ENCODE assay signal across 9 cellular contexts in genomic region chr2:232761301-232761907, GRCh38. TPM values are rescaled to one million over a fixed set of nuclear protein-coding genes. Genes with fewer than 3 reads are reported as not detected.
DNase-seq lines count a peak whose midpoint lies in the region; TF ChIP-seq lines count a peak whose summit lies in the region.
"Had no signal": no experiment of that assay in that cellular context is flagged by ENCODE, and none has a peak within 500 bp of the region (broad histone marks: within the 10 kb centered on the region; RNA-seq: fewer than 3 reads in every experiment).

No MANE protein-coding gene starts in this region.

- H3K9me3 ChIP-seq in A673 (ENCODE audit: low read depth, low read length, poor library complexity, severe bottlenecking) (no peaks in the 10 kb centered on the region), tibial artery (no peaks in the 10 kb centered on the region)

- no peaks in the 10 kb centered on the region for H3K27me3 Mint-ChIP-seq in activated naive CD4-positive, alpha-beta T cell treated with anti-CD3 and anti-CD28 coated beads for 36 hours (ENCODE audit: low read depth)

- H3K36me3 Mint-ChIP-seq in activated naive CD4-positive, alpha-beta T cell treated with anti-CD3 and anti-CD28 coated beads for 36 hours (ENCODE audit: low read depth): peaks cover 16% of the 10 kb centered on the region

- no peak overlapping the region for H3K4me3 Mint-ChIP-seq in activated naive CD4-positive, alpha-beta T cell treated with anti-CD3 and anti-CD28 coated beads for 36 hours

- TF ChIP-seq CTCF in A673 (conservative IDR thresholded peaks at IDR 0.05; ENCODE audit: low read depth, low read length): peak; percentile 63
- peak; percentile 46 for TF ChIP-seq CTCF in GM10248 (IDR thresholded peaks at IDR 0.05; ENCODE audit: control extremely low read depth, extremely low read depth, low read depth, missing control alignments)
- peak; percentile 13 to 16 for TF ChIP-seq CTCF in tibial artery (IDR thresholded peaks at IDR 0.05)
- no peak for TF ChIP-seq CTCF in coronary artery (IDR thresholded peaks at IDR 0.05)

- H3K27ac Mint-ChIP-seq in activated naive CD4-positive, alpha-beta T cell treated with anti-CD3 and anti-CD28 coated beads for 36 hours: no peak overlapping the region

- POLR2A ChIA-PET in A673 (lab: Charles Lee; ENCODE audit: low non-redundant PET) (no interaction called here), GM10248 (lab: Yijun Ruan, JAX) (no interaction called here)

- no peaks in the 10 kb centered on the region for H3K27me3 ChIP-seq in A673 (replicated peaks; ENCODE audit: insufficient read depth, low read depth, low read length, poor library complexity)
- no peaks in the 10 kb centered on the region for H3K27me3 ChIP-seq in tibial artery

- H3K36me3 ChIP-seq in A673 (ENCODE audit: insufficient read depth, low read length, poor library complexity, severe bottlenecking) (peaks cover 35% of the 10 kb centered on the region), tibial artery (peaks cover 59 to 80% (median 63%) of the 10 kb centered on the region in 3 donors)

- peaks cover 15% of the 10 kb centered on the region for H3K4me1 Mint-ChIP-seq in activated naive CD4-positive, alpha-beta T cell treated with anti-CD3 and anti-CD28 coated beads for 36 hours (ENCODE audit: low read depth)

- H3K4me1 ChIP-seq in A673 (ENCODE audit: insufficient read depth, low read length, poor library complexity, severe bottlenecking) (no peaks in the 10 kb centered on the region), tibial artery (no peaks in the 10 kb centered on the region)

- DNase-seq in A673 (ENCODE audit: low spot score): peak; percentile 43
- DNase-seq in GM10248 (ENCODE audit: extremely low spot score): peak; percentile 34
- DNase-seq in NCI-H2196 (lab: John Stamatoyannopoulos, UW; ENCODE audit: unreplicated experiment): peak; percentile 53
- peak; percentile 68 for DNase-seq in activated naive CD4-positive, alpha-beta T cell treated with anti-CD3 and anti-CD28 coated beads for 36 hours
- peak; percentile 10 for DNase-seq in inferior parietal cortex (ENCODE audit: extremely low spot score)
- no peak for DNase-seq in tibial artery
- DNase-seq in NCI-H128 (lab: John Stamatoyannopoulos, UW; ENCODE audit: unreplicated experiment): no peak
- no peak for DNase-seq in coronary artery (ENCODE audit: low spot score)

- CTCF ChIA-PET in A673 (lab: Charles Lee): no interaction called here
- CTCF ChIA-PET in GM10248 (lab: Yijun Ruan, JAX): interaction anchor here (1.2 to 2.0 kb wide), 3 partner anchors 11 to 300 kb away, joined by 4 read pairs; partner anchors contain the start of gene INPP5D
- CTCF ChIA-PET in activated naive CD4-positive, alpha-beta T cell treated with anti-CD3 and anti-CD28 coated beads for 36 hours (lab: Charles Lee): interaction anchor here (0.5 to 1.6 kb wide), 4 partner anchors 10 to 293 kb away, joined by 3 to 4 read pairs (median 4); no protein-coding TSS in a partner anchor

- no peak overlapping the region for H3K4me3 ChIP-seq in A673 (ENCODE audit: low read depth, low read length, poor library complexity, severe bottlenecking)
- H3K4me3 ChIP-seq in tibial artery: no peak overlapping the region
- no peak overlapping the region for H3K4me3 ChIP-seq in coronary artery

- BruUV-seq in A673 (replicated peaks; lab: Mats Ljungman, UMichigan): no TSS peak

- intact Hi-C loops in A673 (cut with micrococcal nuclease; ENCODE audit: unreplicated experiment): no loop called here
- intact Hi-C loops in activated naive CD4-positive, alpha-beta T cell treated with anti-CD3 and anti-CD28 coated beads for 36 hours (cut with micrococcal nuclease): loop anchor here (1.0 to 5.0 kb wide), 5 partner anchors 91 to 490 kb away; partner anchors contain the start of gene ATG16L1
- intact Hi-C loops in tibial artery (cut with DNase I; ENCODE audit: low total_unique reads): no loop called here

- H3K27ac ChIP-seq in A673 (ENCODE audit: low read depth, low read length, poor library complexity, severe bottlenecking) (no peak overlapping the region), tibial artery (no peak overlapping the region), coronary artery (no peak overlapping the region)
- H3K27ac ChIP-seq: HL-60 had no signal

- H3K9me3 Mint-ChIP-seq in activated naive CD4-positive, alpha-beta T cell treated with anti-CD3 and anti-CD28 coated beads for 36 hours: no peaks in the 10 kb centered on the region

RNA-seq across cellular contexts. Expression of gene KCNJ13, which starts 15.0 kb away (rescaled TPM):
- not detected in 2 replicates for total RNA-seq in A673 (2021)
- not detected for total RNA-seq in activated naive CD4-positive, alpha-beta T cell treated with anti-CD3 and anti-CD28 coated beads for 36 hours

Comparison
In these comparisons a context has a peak if more than half of its experiments do, and no peak if none do; other contexts are left out.
1. DNase-seq: peak in A673 (single experiment), GM10248 (single experiment), NCI-H2196 (single experiment), activated naive CD4-positive, alpha-beta T cell treated with anti-CD3 and anti-CD28 coated beads for 36 hours (single experiment) and inferior parietal cortex (single experiment); none in tibial artery (0 of 2), NCI-H128 (single experiment) and coronary artery (single experiment).